In the genomic region with DNA sequence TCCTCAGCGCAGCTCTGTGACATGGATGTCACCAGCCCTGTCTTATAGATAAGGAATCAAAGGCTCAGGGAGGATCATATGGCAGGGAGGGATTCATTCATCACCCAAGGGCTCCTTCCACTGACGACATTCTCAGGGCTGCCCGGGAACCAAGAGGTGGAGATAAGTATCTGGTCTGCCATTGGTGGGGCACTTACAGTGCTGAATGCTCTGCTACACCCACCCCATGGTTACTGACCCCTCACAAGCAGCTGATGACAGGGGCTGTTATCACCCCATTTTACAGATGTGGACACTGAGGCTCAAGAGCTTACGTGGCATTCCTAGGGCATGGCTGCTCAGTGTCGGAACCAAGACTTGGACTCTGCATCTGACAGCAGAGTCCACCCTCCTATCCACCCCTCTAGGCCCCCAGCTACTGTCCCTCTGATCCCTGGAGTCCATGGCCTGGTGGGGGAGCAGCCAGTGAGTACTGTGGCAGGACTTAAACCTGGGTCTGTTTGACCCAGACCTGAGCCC, we compare ENCODE assay signal across 1 cellular context.
TF ChIP-seq lines count a peak whose summit lies in the region.

No MANE protein-coding gene starts in this region.

TF ChIP-seq in SK-N-SH, 30 proteins besides CTCF, POLR2A, EP300 and RAD21 (continued from another document):
- TF ChIP-seq, protein P1, sequence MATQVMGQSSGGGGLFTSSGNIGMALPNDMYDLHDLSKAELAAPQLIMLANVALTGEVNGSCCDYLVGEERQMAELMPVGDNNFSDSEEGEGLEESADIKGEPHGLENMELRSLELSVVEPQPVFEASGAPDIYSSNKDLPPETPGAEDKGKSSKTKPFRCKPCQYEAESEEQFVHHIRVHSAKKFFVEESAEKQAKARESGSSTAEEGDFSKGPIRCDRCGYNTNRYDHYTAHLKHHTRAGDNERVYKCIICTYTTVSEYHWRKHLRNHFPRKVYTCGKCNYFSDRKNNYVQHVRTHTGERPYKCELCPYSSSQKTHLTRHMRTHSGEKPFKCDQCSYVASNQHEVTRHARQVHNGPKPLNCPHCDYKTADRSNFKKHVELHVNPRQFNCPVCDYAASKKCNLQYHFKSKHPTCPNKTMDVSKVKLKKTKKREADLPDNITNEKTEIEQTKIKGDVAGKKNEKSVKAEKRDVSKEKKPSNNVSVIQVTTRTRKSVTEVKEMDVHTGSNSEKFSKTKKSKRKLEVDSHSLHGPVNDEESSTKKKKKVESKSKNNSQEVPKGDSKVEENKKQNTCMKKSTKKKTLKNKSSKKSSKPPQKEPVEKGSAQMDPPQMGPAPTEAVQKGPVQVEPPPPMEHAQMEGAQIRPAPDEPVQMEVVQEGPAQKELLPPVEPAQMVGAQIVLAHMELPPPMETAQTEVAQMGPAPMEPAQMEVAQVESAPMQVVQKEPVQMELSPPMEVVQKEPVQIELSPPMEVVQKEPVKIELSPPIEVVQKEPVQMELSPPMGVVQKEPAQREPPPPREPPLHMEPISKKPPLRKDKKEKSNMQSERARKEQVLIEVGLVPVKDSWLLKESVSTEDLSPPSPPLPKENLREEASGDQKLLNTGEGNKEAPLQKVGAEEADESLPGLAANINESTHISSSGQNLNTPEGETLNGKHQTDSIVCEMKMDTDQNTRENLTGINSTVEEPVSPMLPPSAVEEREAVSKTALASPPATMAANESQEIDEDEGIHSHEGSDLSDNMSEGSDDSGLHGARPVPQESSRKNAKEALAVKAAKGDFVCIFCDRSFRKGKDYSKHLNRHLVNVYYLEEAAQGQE (IDR thresholded peaks at IDR 0.05; ENCODE audit: low read depth, low read length): no peak
